ENCODE assay signal across 11 cellular contexts in the genomic region with DNA sequence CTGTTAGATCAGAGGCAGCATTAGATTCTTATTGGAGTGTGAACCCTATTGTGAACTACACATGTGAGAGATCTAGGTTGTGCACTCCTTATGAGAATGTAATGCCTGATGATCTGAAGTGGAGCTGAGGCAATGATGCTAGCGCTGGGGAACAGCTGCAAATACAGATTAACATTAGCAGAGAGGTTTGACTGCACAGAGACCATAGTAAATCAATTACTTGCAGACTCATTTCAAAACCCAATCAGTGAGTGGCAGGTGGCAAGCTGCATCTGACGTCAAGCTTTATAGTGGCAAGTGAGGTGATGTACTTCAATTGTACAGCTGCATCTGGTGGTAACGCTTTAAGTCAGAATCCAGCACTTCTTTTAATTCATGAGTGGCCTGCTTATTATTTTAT.
DNase-seq lines count a peak whose midpoint lies in the region; ATAC-seq and TF ChIP-seq lines count a peak whose summit lies in the region.
"Had no signal": no experiment of that assay in that cellular context is flagged by ENCODE, and none has a peak within 500 bp of the region (broad histone marks: within the 10 kb centered on the region; RNA-seq: fewer than 3 reads in every experiment).

No MANE protein-coding gene starts in this region.

- H3K4me3 Mint-ChIP-seq in progenitor cell of endocrine pancreas (ENCODE audit: low read depth) = no peak overlapping the region

- peaks cover 39% of the 10 kb centered on the region for H3K4me1 ChIP-seq in foreskin keratinocyte
- H3K4me1 ChIP-seq: parathyroid adenoma had no signal

- peak overlapping the region; percentile 1 for H3K27ac ChIP-seq in foreskin keratinocyte
- H3K27ac ChIP-seq: 22Rv1, parathyroid adenoma had no signal

- no peaks in the 10 kb centered on the region for H3K36me3 Mint-ChIP-seq in progenitor cell of endocrine pancreas (ENCODE audit: insufficient read depth)

- peaks cover 6% of the 10 kb centered on the region for H3K4me1 Mint-ChIP-seq in progenitor cell of endocrine pancreas (ENCODE audit: low read depth)

- H3K27me3 Mint-ChIP-seq in progenitor cell of endocrine pancreas = no peaks in the 10 kb centered on the region

- H3K27me3 ChIP-seq in foreskin keratinocyte = no peaks in the 10 kb centered on the region

- DNase-seq in NCI-H1417 (lab: John Stamatoyannopoulos, UW) (peak in 2 of 3 experiments; percentile 22 to 50), NCI-H1417 treated with DMSO at 0.1 percent for 48 hours (lab: John Stamatoyannopoulos, UW) (no peak), foreskin keratinocyte (no peak), glomerular visceral epithelial cell (ENCODE audit: extremely low spot score) (no peak), progenitor cell of endocrine pancreas (ENCODE audit: low spot score, unreplicated experiment) (no peak)
- no peak for DNase-seq in activated effector memory CD4-positive, alpha-beta T cell treated with anti-CD3 and anti-CD28 coated beads, Interleukin-2, amount 50 U/mL, for 16 hours
- DNase-seq: stimulated activated CD8-positive, alpha-beta memory T cell treated with anti-CD3 and anti-CD28 coated beads, Interleukin-4, amount 100 ng/mL, for 48 hours had no signal

- no peak overlapping the region for H3K27ac Mint-ChIP-seq in progenitor cell of endocrine pancreas

- H3K9me3 Mint-ChIP-seq in progenitor cell of endocrine pancreas (ENCODE audit: low read depth) = no peaks in the 10 kb centered on the region

- TF ChIP-seq CTCF in foreskin keratinocyte (conservative IDR thresholded peaks at IDR 0.05) = no peak
- TF ChIP-seq CTCF in progenitor cell of endocrine pancreas (IDR thresholded peaks at IDR 0.05; ENCODE audit: unreplicated experiment) = no peak

- ATAC-seq in GM21723 (IDR thresholded peaks at IDR 0.05; ENCODE audit: unreplicated experiment) (peak; percentile 64), HG03575 (IDR thresholded peaks at IDR 0.05; ENCODE audit: extremely low read depth, insufficient number of reproducible peaks, low FRiP score, unreplicated experiment) (peak; percentile 48), foreskin keratinocyte (no peak)

Comparison
In these comparisons a context has a peak if more than half of its experiments do, and no peak if none do; other contexts are left out.
1. DNase-seq: peak in NCI-H1417 (2 of 3); none in NCI-H1417 treated with DMSO at 0.1 percent for 48 hours (single experiment), foreskin keratinocyte (0 of 2), glomerular visceral epithelial cell (single experiment), activated effector memory CD4-positive, alpha-beta T cell treated with anti-CD3 and anti-CD28 coated beads, Interleukin-2, amount 50 U/mL, for 16 hours (single experiment) and progenitor cell of endocrine pancreas (single experiment).